ENCODE assay signal across 1 cellular context in genomic region chr17:74210191-74211140, GRCh38.
TF ChIP-seq lines count a peak whose summit lies in the region.

No MANE protein-coding gene starts in this region.

TF ChIP-seq in HEK293, 187 proteins besides CTCF, POLR2A, EP300 and RAD21 (continued from another document and continues in another):
- 0 out of 2 replicates have a peak, but pooled peaks have one; percentile 7 for TF ChIP-seq REST (tag by site-specific recombination; IDR thresholded peaks at IDR 0.05)
- TF ChIP-seq ZEB2 (tag by site-specific recombination; IDR thresholded peaks at IDR 0.05), result peak; percentile 62
- no peak for TF ChIP-seq ZNF580 (tag by site-specific recombination; IDR thresholded peaks at IDR 0.05)
- 0 out of 2 replicates have a peak, but pooled peaks have one; percentile 14 for TF ChIP-seq KLF10 (tag by site-specific recombination; IDR thresholded peaks at IDR 0.05)
- TF ChIP-seq SP7 (tag by site-specific recombination; IDR thresholded peaks at IDR 0.05), result 0 out of 2 replicates have a peak, but pooled peaks have one; percentile 50
- TF ChIP-seq ZBTB26 (tag by site-specific recombination; optimal IDR thresholded peaks at IDR 0.05), result peak; percentile 0
- no peak for TF ChIP-seq ZNF239 (tag by site-specific recombination; IDR thresholded peaks at IDR 0.05)
- 0 out of 2 replicates have a peak, but pooled peaks have one; percentile 11 for TF ChIP-seq WT1 (tag by site-specific recombination; IDR thresholded peaks at IDR 0.05)
- no peak for TF ChIP-seq PRDM6 (tag by site-specific recombination; IDR thresholded peaks at IDR 0.05)
- TF ChIP-seq ZNF624 (tag by site-specific recombination; IDR thresholded peaks at IDR 0.05), result no peak
- 0 out of 2 replicates have a peak, but pooled peaks have one; percentile 46 for TF ChIP-seq ZBTB10 (tag by site-specific recombination; IDR thresholded peaks at IDR 0.05)
- 0 out of 2 replicates have a peak, but pooled peaks have one; percentile 31 for TF ChIP-seq ZBTB7A (tag by site-specific recombination; IDR thresholded peaks at IDR 0.05; ENCODE audit: low read depth)
- TF ChIP-seq PATZ1 (tag by site-specific recombination; IDR thresholded peaks at IDR 0.05), result peak; percentile 65
- TF ChIP-seq ZSCAN30 (tag by site-specific recombination; IDR thresholded peaks at IDR 0.05), result 0 out of 2 replicates have a peak, but pooled peaks have one; percentile 6
- peak; percentile 43; the same call in 1 of the 2 replicates for TF ChIP-seq KLF17 (tag by site-specific recombination; IDR thresholded peaks at IDR 0.05)
- TF ChIP-seq ZNF184 (tag by site-specific recombination; IDR thresholded peaks at IDR 0.05), result 0 out of 2 replicates have a peak, but pooled peaks have one; percentile 21
- TF ChIP-seq ZNF2 (tag by site-specific recombination; IDR thresholded peaks at IDR 0.05), result peak; percentile 96
- TF ChIP-seq KLF8 (tag by site-specific recombination; IDR thresholded peaks at IDR 0.05), result peak; percentile 39
- TF ChIP-seq ZNF654 (tag by site-specific recombination; IDR thresholded peaks at IDR 0.05; ENCODE audit: low read depth), result peak; percentile 52
- peak; percentile 45; the same call in 1 of the 2 replicates for TF ChIP-seq PRDM1 (tag by site-specific recombination; IDR thresholded peaks at IDR 0.05)
- peak; percentile 56; the same call in 1 of the 2 replicates for TF ChIP-seq ZBTB8A (tag by site-specific recombination; IDR thresholded peaks at IDR 0.05)
- TF ChIP-seq INSM2 (tag by site-specific recombination; IDR thresholded peaks at IDR 0.05), result peak; percentile 34; the same call in 1 of the 2 replicates
- TF ChIP-seq ZNF280D (tag by site-specific recombination; IDR thresholded peaks at IDR 0.05), result no peak
- TF ChIP-seq ZNF26 (tag by site-specific recombination; IDR thresholded peaks at IDR 0.05), result no peak
- TF ChIP-seq ZNF768 (tag by site-specific recombination; IDR thresholded peaks at IDR 0.05), result no peak
- peak; percentile 34; the same call in 1 of the 2 replicates for TF ChIP-seq ZNF76 (tag by site-specific recombination; IDR thresholded peaks at IDR 0.05; ENCODE audit: borderline replicate concordance, low read depth)
- TF ChIP-seq BCL6B (tag by site-specific recombination; IDR thresholded peaks at IDR 0.05), result no peak
